1 cellular context compared by ENCODE assay signal in the genomic region with DNA sequence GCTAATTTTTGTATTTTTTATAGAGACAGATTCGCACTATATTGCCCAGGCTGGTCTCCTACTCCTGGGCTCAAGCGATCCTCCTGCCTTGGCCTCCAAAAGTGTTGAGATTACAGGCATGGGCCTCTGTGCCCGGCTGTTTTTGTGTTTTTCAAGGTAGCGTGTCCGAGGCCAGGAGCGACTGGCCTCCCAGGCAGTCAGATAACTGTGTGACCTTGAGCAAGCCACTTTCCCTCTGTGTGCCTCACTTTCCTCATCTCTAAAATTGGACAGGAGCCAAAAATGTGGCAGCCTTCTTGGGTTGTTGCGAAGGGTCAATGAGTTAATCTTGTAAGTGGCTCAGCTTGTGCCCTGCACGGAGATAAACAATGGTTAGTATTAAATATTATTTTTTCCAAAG.
TF ChIP-seq lines count a peak whose summit lies in the region.

No MANE protein-coding gene starts in this region.

TF ChIP-seq in HepG2, 621 proteins besides CTCF, POLR2A, EP300 and RAD21 (continued from another document and continues in another):
- no peak for TF ChIP-seq ZBTB46 (CRISPR knock-in tag; IDR thresholded peaks at IDR 0.05; ENCODE audit: borderline replicate concordance)
- no peak for TF ChIP-seq PHF8 (CRISPR knock-in tag; IDR thresholded peaks at IDR 0.05)
- TF ChIP-seq HOXA7 (CRISPR knock-in tag; IDR thresholded peaks at IDR 0.05): no peak
- TF ChIP-seq ARNTL (CRISPR knock-in tag; IDR thresholded peaks at IDR 0.05): no peak
- no peak for TF ChIP-seq ZFP37 (CRISPR knock-in tag; IDR thresholded peaks at IDR 0.05; ENCODE audit: borderline replicate concordance)
- TF ChIP-seq ZNF383 (CRISPR knock-in tag; IDR thresholded peaks at IDR 0.05; ENCODE audit: borderline replicate concordance): 0 out of 2 replicates have a peak, but pooled peaks have one; percentile 76
- TF ChIP-seq, protein P1, sequence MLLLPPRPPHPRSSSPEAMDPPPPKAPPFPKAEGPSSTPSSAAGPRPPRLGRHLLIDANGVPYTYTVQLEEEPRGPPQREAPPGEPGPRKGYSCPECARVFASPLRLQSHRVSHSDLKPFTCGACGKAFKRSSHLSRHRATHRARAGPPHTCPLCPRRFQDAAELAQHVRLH (CRISPR knock-in tag; IDR thresholded peaks at IDR 0.05; ENCODE audit: borderline replicate concordance, low read depth): peak; percentile 73; the same call in 1 of the 2 replicates
- no peak for TF ChIP-seq ZNF33B (CRISPR knock-in tag; IDR thresholded peaks at IDR 0.05)
- TF ChIP-seq, protein P2, sequence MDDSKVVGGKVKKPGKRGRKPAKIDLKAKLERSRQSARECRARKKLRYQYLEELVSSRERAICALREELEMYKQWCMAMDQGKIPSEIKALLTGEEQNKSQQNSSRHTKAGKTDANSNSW (CRISPR knock-in tag; IDR thresholded peaks at IDR 0.05; ENCODE audit: borderline replicate concordance): no peak
- TF ChIP-seq, protein P3, sequence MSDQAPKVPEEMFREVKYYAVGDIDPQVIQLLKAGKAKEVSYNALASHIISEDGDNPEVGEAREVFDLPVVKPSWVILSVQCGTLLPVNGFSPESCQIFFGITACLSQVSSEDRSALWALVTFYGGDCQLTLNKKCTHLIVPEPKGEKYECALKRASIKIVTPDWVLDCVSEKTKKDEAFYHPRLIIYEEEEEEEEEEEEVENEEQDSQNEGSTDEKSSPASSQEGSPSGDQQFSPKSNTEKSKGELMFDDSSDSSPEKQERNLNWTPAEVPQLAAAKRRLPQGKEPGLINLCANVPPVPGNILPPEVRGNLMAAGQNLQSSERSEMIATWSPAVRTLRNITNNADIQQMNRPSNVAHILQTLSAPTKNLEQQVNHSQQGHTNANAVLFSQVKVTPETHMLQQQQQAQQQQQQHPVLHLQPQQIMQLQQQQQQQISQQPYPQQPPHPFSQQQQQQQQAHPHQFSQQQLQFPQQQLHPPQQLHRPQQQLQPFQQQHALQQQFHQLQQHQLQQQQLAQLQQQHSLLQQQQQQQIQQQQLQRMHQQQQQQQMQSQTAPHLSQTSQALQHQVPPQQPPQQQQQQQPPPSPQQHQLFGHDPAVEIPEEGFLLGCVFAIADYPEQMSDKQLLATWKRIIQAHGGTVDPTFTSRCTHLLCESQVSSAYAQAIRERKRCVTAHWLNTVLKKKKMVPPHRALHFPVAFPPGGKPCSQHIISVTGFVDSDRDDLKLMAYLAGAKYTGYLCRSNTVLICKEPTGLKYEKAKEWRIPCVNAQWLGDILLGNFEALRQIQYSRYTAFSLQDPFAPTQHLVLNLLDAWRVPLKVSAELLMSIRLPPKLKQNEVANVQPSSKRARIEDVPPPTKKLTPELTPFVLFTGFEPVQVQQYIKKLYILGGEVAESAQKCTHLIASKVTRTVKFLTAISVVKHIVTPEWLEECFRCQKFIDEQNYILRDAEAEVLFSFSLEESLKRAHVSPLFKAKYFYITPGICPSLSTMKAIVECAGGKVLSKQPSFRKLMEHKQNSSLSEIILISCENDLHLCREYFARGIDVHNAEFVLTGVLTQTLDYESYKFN (CRISPR knock-in tag; conservative IDR thresholded peaks at IDR 0.05): no peak
- no peak for TF ChIP-seq ZNF687 (CRISPR knock-in tag; IDR thresholded peaks at IDR 0.05)
- no peak for TF ChIP-seq BORCS8-MEF2B (CRISPR knock-in tag; IDR thresholded peaks at IDR 0.05)
- no peak for TF ChIP-seq KAT2B (IDR thresholded peaks at IDR 0.05; ENCODE audit: borderline replicate concordance, low read depth, low read length)
- TF ChIP-seq BRCA1 (CRISPR knock-in tag; IDR thresholded peaks at IDR 0.05): no peak
- TF ChIP-seq ZSCAN20 (CRISPR knock-in tag; IDR thresholded peaks at IDR 0.05; ENCODE audit: borderline replicate concordance): no peak
- TF ChIP-seq, protein P4, sequence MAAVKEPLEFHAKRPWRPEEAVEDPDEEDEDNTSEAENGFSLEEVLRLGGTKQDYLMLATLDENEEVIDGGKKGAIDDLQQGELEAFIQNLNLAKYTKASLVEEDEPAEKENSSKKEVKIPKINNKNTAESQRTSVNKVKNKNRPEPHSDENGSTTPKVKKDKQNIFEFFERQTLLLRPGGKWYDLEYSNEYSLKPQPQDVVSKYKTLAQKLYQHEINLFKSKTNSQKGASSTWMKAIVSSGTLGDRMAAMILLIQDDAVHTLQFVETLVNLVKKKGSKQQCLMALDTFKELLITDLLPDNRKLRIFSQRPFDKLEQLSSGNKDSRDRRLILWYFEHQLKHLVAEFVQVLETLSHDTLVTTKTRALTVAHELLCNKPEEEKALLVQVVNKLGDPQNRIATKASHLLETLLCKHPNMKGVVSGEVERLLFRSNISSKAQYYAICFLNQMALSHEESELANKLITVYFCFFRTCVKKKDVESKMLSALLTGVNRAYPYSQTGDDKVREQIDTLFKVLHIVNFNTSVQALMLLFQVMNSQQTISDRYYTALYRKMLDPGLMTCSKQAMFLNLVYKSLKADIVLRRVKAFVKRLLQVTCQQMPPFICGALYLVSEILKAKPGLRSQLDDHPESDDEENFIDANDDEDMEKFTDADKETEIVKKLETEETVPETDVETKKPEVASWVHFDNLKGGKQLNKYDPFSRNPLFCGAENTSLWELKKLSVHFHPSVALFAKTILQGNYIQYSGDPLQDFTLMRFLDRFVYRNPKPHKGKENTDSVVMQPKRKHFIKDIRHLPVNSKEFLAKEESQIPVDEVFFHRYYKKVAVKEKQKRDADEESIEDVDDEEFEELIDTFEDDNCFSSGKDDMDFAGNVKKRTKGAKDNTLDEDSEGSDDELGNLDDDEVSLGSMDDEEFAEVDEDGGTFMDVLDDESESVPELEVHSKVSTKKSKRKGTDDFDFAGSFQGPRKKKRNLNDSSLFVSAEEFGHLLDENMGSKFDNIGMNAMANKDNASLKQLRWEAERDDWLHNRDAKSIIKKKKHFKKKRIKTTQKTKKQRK (IDR thresholded peaks at IDR 0.05; ENCODE audit: low read length): no peak
- no peak for TF ChIP-seq ZSCAN9 (CRISPR knock-in tag; IDR thresholded peaks at IDR 0.05; ENCODE audit: borderline replicate concordance)
- TF ChIP-seq SCMH1 (CRISPR knock-in tag; IDR thresholded peaks at IDR 0.05; ENCODE audit: borderline replicate concordance): no peak
- TF ChIP-seq ZNF546 (CRISPR knock-in tag; conservative IDR thresholded peaks at IDR 0.05): no peak
- TF ChIP-seq, protein P5, sequence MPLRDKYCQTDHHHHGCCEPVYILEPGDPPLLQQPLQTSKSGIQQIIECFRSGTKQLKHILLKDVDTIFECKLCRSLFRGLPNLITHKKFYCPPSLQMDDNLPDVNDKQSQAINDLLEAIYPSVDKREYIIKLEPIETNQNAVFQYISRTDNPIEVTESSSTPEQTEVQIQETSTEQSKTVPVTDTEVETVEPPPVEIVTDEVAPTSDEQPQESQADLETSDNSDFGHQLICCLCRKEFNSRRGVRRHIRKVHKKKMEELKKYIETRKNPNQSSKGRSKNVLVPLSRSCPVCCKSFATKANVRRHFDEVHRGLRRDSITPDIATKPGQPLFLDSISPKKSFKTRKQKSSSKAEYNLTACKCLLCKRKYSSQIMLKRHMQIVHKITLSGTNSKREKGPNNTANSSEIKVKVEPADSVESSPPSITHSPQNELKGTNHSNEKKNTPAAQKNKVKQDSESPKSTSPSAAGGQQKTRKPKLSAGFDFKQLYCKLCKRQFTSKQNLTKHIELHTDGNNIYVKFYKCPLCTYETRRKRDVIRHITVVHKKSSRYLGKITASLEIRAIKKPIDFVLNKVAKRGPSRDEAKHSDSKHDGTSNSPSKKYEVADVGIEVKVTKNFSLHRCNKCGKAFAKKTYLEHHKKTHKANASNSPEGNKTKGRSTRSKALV (CRISPR knock-in tag; IDR thresholded peaks at IDR 0.05): no peak
- TF ChIP-seq CEBPG (CRISPR knock-in tag; IDR thresholded peaks at IDR 0.05): 0 out of 2 replicates have a peak, but pooled peaks have one; percentile 8
- no peak for TF ChIP-seq ZNF207 (IDR thresholded peaks at IDR 0.05; ENCODE audit: borderline replicate concordance)
- TF ChIP-seq, protein P6, sequence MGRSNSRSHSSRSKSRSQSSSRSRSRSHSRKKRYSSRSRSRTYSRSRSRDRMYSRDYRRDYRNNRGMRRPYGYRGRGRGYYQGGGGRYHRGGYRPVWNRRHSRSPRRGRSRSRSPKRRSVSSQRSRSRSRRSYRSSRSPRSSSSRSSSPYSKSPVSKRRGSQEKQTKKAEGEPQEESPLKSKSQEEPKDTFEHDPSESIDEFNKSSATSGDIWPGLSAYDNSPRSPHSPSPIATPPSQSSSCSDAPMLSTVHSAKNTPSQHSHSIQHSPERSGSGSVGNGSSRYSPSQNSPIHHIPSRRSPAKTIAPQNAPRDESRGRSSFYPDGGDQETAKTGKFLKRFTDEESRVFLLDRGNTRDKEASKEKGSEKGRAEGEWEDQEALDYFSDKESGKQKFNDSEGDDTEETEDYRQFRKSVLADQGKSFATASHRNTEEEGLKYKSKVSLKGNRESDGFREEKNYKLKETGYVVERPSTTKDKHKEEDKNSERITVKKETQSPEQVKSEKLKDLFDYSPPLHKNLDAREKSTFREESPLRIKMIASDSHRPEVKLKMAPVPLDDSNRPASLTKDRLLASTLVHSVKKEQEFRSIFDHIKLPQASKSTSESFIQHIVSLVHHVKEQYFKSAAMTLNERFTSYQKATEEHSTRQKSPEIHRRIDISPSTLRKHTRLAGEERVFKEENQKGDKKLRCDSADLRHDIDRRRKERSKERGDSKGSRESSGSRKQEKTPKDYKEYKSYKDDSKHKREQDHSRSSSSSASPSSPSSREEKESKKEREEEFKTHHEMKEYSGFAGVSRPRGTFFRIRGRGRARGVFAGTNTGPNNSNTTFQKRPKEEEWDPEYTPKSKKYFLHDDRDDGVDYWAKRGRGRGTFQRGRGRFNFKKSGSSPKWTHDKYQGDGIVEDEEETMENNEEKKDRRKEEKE (IDR thresholded peaks at IDR 0.05): no peak
- TF ChIP-seq, protein P7, sequence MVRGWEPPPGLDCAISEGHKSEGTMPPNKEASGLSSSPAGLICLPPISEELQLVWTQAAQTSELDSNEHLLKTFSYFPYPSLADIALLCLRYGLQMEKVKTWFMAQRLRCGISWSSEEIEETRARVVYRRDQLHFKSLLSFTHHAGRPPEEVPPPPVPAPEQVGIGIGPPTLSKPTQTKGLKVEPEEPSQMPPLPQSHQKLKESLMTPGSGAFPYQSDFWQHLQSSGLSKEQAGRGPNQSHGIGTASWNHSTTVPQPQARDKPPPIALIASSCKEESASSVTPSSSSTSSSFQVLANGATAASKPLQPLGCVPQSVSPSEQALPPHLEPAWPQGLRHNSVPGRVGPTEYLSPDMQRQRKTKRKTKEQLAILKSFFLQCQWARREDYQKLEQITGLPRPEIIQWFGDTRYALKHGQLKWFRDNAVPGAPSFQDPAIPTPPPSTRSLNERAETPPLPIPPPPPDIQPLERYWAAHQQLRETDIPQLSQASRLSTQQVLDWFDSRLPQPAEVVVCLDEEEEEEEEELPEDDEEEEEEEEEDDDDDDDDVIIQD (CRISPR knock-in tag; IDR thresholded peaks at IDR 0.05; ENCODE audit: low read depth): peak; percentile 10; the same call in 1 of the 2 replicates
- TF ChIP-seq ZNF337 (CRISPR knock-in tag; IDR thresholded peaks at IDR 0.05; ENCODE audit: borderline replicate concordance, low read depth): no peak
- TF ChIP-seq ZGPAT (CRISPR knock-in tag; IDR thresholded peaks at IDR 0.05): peak; percentile 57; the same call in 1 of the 2 replicates
- no peak for TF ChIP-seq RBM39 (IDR thresholded peaks at IDR 0.05; ENCODE audit: low read depth, low read length, poor library complexity, severe bottlenecking)
- no peak for TF ChIP-seq CREM (IDR thresholded peaks at IDR 0.05)
- no peak for TF ChIP-seq CREM (CRISPR knock-in tag; IDR thresholded peaks at IDR 0.05)
- TF ChIP-seq ZNF3 (CRISPR knock-in tag; IDR thresholded peaks at IDR 0.05): 0 out of 2 replicates have a peak, but pooled peaks have one; percentile 50
- TF ChIP-seq, protein P8, sequence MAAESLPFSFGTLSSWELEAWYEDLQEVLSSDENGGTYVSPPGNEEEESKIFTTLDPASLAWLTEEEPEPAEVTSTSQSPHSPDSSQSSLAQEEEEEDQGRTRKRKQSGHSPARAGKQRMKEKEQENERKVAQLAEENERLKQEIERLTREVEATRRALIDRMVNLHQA (CRISPR knock-in tag; IDR thresholded peaks at IDR 0.05): no peak
- TF ChIP-seq ZFP90 (CRISPR knock-in tag; IDR thresholded peaks at IDR 0.05; ENCODE audit: borderline replicate concordance): no peak
